ENCODE assay signal across 10 cellular contexts in the genomic region with DNA sequence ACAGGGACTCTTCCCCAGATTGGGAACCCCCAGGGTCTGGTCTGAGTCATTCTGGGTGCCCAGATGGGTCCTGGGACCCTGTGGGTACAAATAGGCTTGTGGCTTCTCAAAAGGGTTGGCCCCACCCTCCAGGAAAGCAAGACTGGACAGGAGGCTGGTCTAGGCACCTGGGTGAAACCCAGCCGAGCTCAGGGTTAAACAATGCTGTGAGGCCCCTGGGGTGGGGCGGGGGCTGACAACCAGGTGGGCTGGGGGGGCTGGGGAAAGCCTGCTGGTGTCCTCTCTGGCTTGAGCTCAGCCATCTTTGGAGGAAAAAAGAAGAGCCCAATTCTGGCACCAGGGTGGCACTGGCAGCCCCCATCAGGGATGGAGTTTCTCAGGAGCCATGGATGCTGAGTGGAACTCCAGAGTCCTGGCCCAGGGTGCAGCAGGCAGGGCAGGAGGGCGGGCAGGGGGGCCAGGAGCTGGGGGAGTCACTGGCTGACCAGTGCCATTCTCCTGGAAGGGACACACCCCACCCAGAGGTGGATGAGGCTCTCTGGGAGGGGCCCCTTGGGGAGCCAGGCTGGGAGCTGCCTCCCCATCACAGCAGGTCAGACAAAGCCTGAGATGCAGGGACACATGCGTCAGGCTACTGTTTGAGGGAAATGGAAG. TPM values are rescaled to one million over a fixed set of nuclear protein-coding genes. Genes with fewer than 3 reads are reported as not detected.
DNase-seq lines count a peak whose midpoint lies in the region; ATAC-seq and TF ChIP-seq lines count a peak whose summit lies in the region.
"Had no signal": no experiment of that assay in that cellular context is flagged by ENCODE, and none has a peak within 500 bp of the region (broad histone marks: within the 10 kb centered on the region; RNA-seq: fewer than 3 reads in every experiment).

No MANE protein-coding gene starts in this region.

- H3K79me2 ChIP-seq in smooth muscle cell (ENCODE audit: low read depth), result no peaks in the 10 kb centered on the region

- no peak overlapping the region for H3K27ac Mint-ChIP-seq in activated naive CD8-positive, alpha-beta T cell treated with anti-CD3 and anti-CD28 coated beads for 36 hours

- H4K20me1 ChIP-seq in smooth muscle cell (ENCODE audit: low read depth), result peaks cover 23% of the 10 kb centered on the region

- H3K36me3 ChIP-seq in HEK293 (ENCODE audit: control insufficient read depth in 2 of 2, insufficient read depth in 1 of 2, low read length in 2 of 2) (peaks cover 0 to 12% of the 10 kb centered on the region in 2 experiments; a peak in 1 of 3 replicates), smooth muscle cell (ENCODE audit: low read depth) (no peaks in the 10 kb centered on the region)
- H3K36me3 ChIP-seq: pancreas had no signal

- H3K27ac ChIP-seq in HEK293 (ENCODE audit: extremely low read depth, low read depth, low read length), result no peak overlapping the region
- H3K27ac ChIP-seq in smooth muscle cell (ENCODE audit: low read depth), result no peak overlapping the region
- H3K27ac ChIP-seq: epithelial cell of prostate, pancreas had no signal

- no peak overlapping the region for H2AFZ ChIP-seq in smooth muscle cell (ENCODE audit: low read depth)

- H3K27me3 Mint-ChIP-seq in activated naive CD8-positive, alpha-beta T cell treated with anti-CD3 and anti-CD28 coated beads for 36 hours, result peaks cover 27% of the 10 kb centered on the region

- H3K4me3 ChIP-seq in HEK293 (ENCODE audit: low read depth, low read length), result no peak overlapping the region; the same call in none of the 2 replicates
- peak overlapping the region; percentile 82 for H3K4me3 ChIP-seq in smooth muscle cell

- H3K4me1 ChIP-seq in HEK293 (ENCODE audit: control insufficient read depth, insufficient read depth, low read length), result no peaks in the 10 kb centered on the region; the same call in 1 of the 2 replicates
- H3K4me1 ChIP-seq in smooth muscle cell (ENCODE audit: low read depth), result peaks cover 16% of the 10 kb centered on the region

- H3F3A ChIP-seq in smooth muscle cell (ENCODE audit: low read depth), result peaks cover 4% of the 10 kb centered on the region

- H3K9ac ChIP-seq in smooth muscle cell (ENCODE audit: low read depth), result peak overlapping the region; percentile 51

- POLR2A ChIA-PET in HEK293 (lab: Yijun Ruan, JAX), result no interaction called here

- no peak for DNase-seq in activated naive CD8-positive, alpha-beta T cell treated with anti-CD3 and anti-CD28 coated beads for 36 hours
- DNase-seq in left ventricle myocardium superior (peak; percentile 22), smooth muscle cell (lab: John Stamatoyannopoulos, UW; ENCODE audit: unreplicated experiment) (no peak), dedifferentiated amniotic fluid mesenchymal stem cell (ENCODE audit: extremely low spot score) (no peak), hypothalamus (lab: John Stamatoyannopoulos, UW) (no peak), UCSD-AML1 (lab: John Stamatoyannopoulos, UW; ENCODE audit: unreplicated experiment) (no peak)

- H3K4me3 Mint-ChIP-seq in activated naive CD8-positive, alpha-beta T cell treated with anti-CD3 and anti-CD28 coated beads for 36 hours, result peak overlapping the region; percentile 51

- CTCF ChIA-PET in HEK293 (lab: Yijun Ruan, JAX), result interaction anchor here (0.6 to 1.7 kb wide), 3 partner anchors 9 to 15 kb away, joined by 3 to 6 read pairs (median 6); a partner anchor contains a TSS

- H3K9me3 ChIP-seq in HEK293 (ENCODE audit: control insufficient read depth, insufficient read depth, low read depth, low read length) (no peaks in the 10 kb centered on the region), smooth muscle cell (replicated peaks; ENCODE audit: low read depth) (no peaks in the 10 kb centered on the region)
- H3K9me3 ChIP-seq: pancreas had no signal

- no peak for ATAC-seq in left ventricle myocardium superior
- ATAC-seq in HG03565 (IDR thresholded peaks at IDR 0.05; ENCODE audit: unreplicated experiment), result no peak

- H3K9me3 Mint-ChIP-seq in activated naive CD8-positive, alpha-beta T cell treated with anti-CD3 and anti-CD28 coated beads for 36 hours, result no peaks in the 10 kb centered on the region

- H3K4me2 ChIP-seq in smooth muscle cell, result peak overlapping the region; percentile 98

- no peak for TF ChIP-seq CTCF in HEK293 (tag by site-specific recombination; IDR thresholded peaks at IDR 0.05)
- no peak for TF ChIP-seq CTCF in smooth muscle cell (IDR thresholded peaks at IDR 0.05; ENCODE audit: borderline replicate concordance, insufficient read depth, poor library complexity, severe bottlenecking)

- peaks cover 14% of the 10 kb centered on the region for H3K27me3 ChIP-seq in smooth muscle cell (ENCODE audit: low read depth)
- H3K27me3 ChIP-seq: pancreas had no signal

- H3K36me3 Mint-ChIP-seq in activated naive CD8-positive, alpha-beta T cell treated with anti-CD3 and anti-CD28 coated beads for 36 hours, result no peaks in the 10 kb centered on the region

- H3K4me1 Mint-ChIP-seq in activated naive CD8-positive, alpha-beta T cell treated with anti-CD3 and anti-CD28 coated beads for 36 hours, result peaks cover 9% of the 10 kb centered on the region

- WGBS in smooth muscle cell (ENCODE audit: low lambda C conversion rate), result 86% methylated on average over 4 of the region's 4 CpGs

- intact Hi-C loops in left ventricle myocardium superior (cut with micrococcal nuclease), result no loop called here

TF ChIP-seq in HEK293, 187 proteins besides CTCF, POLR2A, EP300 and RAD21 (continues in another document):
- TF ChIP-seq ZNF221 (tag by site-specific recombination; IDR thresholded peaks at IDR 0.05; ENCODE audit: borderline replicate concordance) (no peak), ZNF777 (tag by site-specific recombination; IDR thresholded peaks at IDR 0.05; ENCODE audit: borderline replicate concordance) (no peak), KLF9 (tag by site-specific recombination; IDR thresholded peaks at IDR 0.05; ENCODE audit: low read depth) (no peak), WT1 (tag by site-specific recombination; IDR thresholded peaks at IDR 0.05) (no peak), ZNF701 (tag by site-specific recombination; IDR thresholded peaks at IDR 0.05) (no peak)
- TF ChIP-seq, protein P1, sequence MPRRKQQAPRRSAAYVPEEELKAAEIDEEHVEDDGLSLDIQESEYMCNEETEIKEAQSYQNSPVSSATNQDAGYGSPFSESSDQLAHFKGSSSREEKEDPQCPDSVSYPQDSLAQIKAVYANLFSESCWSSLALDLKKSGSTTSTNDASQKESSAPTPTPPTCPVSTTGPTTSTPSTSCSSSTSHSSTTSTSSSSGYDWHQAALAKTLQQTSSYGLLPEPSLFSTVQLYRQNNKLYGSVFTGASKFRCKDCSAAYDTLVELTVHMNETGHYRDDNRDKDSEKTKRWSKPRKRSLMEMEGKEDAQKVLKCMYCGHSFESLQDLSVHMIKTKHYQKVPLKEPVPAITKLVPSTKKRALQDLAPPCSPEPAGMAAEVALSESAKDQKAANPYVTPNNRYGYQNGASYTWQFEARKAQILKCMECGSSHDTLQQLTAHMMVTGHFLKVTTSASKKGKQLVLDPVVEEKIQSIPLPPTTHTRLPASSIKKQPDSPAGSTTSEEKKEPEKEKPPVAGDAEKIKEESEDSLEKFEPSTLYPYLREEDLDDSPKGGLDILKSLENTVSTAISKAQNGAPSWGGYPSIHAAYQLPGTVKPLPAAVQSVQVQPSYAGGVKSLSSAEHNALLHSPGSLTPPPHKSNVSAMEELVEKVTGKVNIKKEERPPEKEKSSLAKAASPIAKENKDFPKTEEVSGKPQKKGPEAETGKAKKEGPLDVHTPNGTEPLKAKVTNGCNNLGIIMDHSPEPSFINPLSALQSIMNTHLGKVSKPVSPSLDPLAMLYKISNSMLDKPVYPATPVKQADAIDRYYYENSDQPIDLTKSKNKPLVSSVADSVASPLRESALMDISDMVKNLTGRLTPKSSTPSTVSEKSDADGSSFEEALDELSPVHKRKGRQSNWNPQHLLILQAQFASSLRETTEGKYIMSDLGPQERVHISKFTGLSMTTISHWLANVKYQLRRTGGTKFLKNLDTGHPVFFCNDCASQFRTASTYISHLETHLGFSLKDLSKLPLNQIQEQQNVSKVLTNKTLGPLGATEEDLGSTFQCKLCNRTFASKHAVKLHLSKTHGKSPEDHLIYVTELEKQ (tag by site-specific recombination; IDR thresholded peaks at IDR 0.05; ENCODE audit: borderline replicate concordance), result no peak
- TF ChIP-seq, protein P2, sequence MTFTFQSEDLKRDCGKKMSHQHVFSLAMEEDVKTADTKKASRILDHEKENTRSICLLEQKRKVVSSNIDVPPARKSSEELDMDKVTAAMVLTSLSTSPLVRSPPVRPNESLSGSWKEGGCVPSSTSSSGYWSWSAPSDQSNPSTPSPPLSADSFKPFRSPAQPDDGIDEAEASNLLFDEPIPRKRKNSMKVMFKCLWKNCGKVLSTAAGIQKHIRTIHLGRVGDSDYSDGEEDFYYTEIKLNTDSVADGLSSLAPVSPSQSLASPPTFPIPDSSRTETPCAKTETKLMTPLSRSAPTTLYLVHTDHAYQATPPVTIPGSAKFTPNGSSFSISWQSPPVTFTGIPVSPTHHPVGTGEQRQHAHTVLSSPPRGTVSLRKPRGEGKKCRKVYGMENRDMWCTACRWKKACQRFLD (tag by site-specific recombination; IDR thresholded peaks at IDR 0.05), result no peak

RNA-seq across cellular contexts. Expression of a gene that starts 1.1 kb away (rescaled TPM):
- total RNA-seq in activated naive CD8-positive, alpha-beta T cell treated with anti-CD3 and anti-CD28 coated beads for 36 hours, result 1 to 10 TPM; 1.1 to 1.3 TPM
- total RNA-seq in left ventricle myocardium superior (152 TPM), smooth muscle cell (19.9 and 26.6 TPM in 2 replicates)
- 41.5 and 64.1 TPM in 2 replicates for polyA plus RNA-seq in smooth muscle cell

RNA-seq across cellular contexts. Expression of a gene that starts 7.9 kb away (rescaled TPM):
- total RNA-seq in activated naive CD8-positive, alpha-beta T cell treated with anti-CD3 and anti-CD28 coated beads for 36 hours, result not detected
- total RNA-seq in left ventricle myocardium superior (not detected), smooth muscle cell (0.94 and 3.0 TPM in 2 replicates)
- polyA plus RNA-seq in smooth muscle cell, result 6.7 and 9.7 TPM in 2 replicates

RNA-seq across cellular contexts. Expression of a gene that starts 45.2 kb away (rescaled TPM):
- not detected for total RNA-seq in activated naive CD8-positive, alpha-beta T cell treated with anti-CD3 and anti-CD28 coated beads for 36 hours
- total RNA-seq in left ventricle myocardium superior (3.6 TPM), smooth muscle cell (not detected in 2 replicates)
- not detected in 2 replicates for polyA plus RNA-seq in smooth muscle cell
